Comparison of ENCODE assay signal across 10 cellular contexts in genomic region chr10:113273151-113273876, GRCh38.
DNase-seq lines count a peak whose midpoint lies in the region; TF ChIP-seq lines count a peak whose summit lies in the region.
"Had no signal": no experiment of that assay in that cellular context is flagged by ENCODE, and none has a peak within 500 bp of the region (broad histone marks: within the 10 kb centered on the region; RNA-seq: fewer than 3 reads in every experiment).

No MANE protein-coding gene starts in this region.

- H3K27ac ChIP-seq in BLaER1, result peak overlapping the region; percentile 73
- H3K27ac ChIP-seq: neutrophil, SJCRH30 had no signal

- no peaks in the 10 kb centered on the region for H4K20me1 ChIP-seq in BLaER1

- H3K9ac ChIP-seq in BLaER1, result peak overlapping the region; percentile 59; the same call in 1 of the 2 replicates

- peaks cover 9% of the 10 kb centered on the region for H3K36me3 Mint-ChIP-seq in glutamatergic neuron (ENCODE audit: unreplicated experiment)

- H3K27me3 Mint-ChIP-seq in glutamatergic neuron (ENCODE audit: unreplicated experiment), result peaks cover 9% of the 10 kb centered on the region

- peaks cover 37% of the 10 kb centered on the region for H3K9me3 ChIP-seq in BLaER1
- H3K9me3 ChIP-seq: neutrophil, SJCRH30 had no signal

- H3K27me3 ChIP-seq in BLaER1, result no peaks in the 10 kb centered on the region
- H3K27me3 ChIP-seq: neutrophil, SJCRH30 had no signal

- TF ChIP-seq CTCF in glutamatergic neuron (IDR thresholded peaks at IDR 0.05; ENCODE audit: partially characterized antibody, unreplicated experiment), result no peak

- no peak overlapping the region for H3K4me3 ChIP-seq in BLaER1
- H3K4me3 ChIP-seq: SJCRH30 had no signal

- H3K36me3 ChIP-seq in BLaER1, result no peaks in the 10 kb centered on the region
- H3K36me3 ChIP-seq: neutrophil, SJCRH30 had no signal

- H3K9me3 Mint-ChIP-seq in glutamatergic neuron (ENCODE audit: unreplicated experiment), result peaks cover 7% of the 10 kb centered on the region

- peak overlapping the region; percentile 64 for H3K4me2 ChIP-seq in BLaER1

- H3K4me3 Mint-ChIP-seq in glutamatergic neuron (ENCODE audit: unreplicated experiment), result peak overlapping the region; percentile 53

- peaks cover 23% of the 10 kb centered on the region for H3K4me1 ChIP-seq in BLaER1
- H3K4me1 ChIP-seq: SJCRH30 had no signal

- peak overlapping the region; percentile 48 for H3K27ac Mint-ChIP-seq in glutamatergic neuron (ENCODE audit: unreplicated experiment)

- H3K4me1 Mint-ChIP-seq in glutamatergic neuron (ENCODE audit: low read depth, unreplicated experiment), result peaks cover 18% of the 10 kb centered on the region

- peak; percentile 29 for DNase-seq in SKM-1 treated with dmso at 0.1 percent for 144 hours (lab: John Stamatoyannopoulos, UW; ENCODE audit: unreplicated experiment)
- DNase-seq in glutamatergic neuron, result peak; percentile 26
- DNase-seq in occipital lobe (lab: John Stamatoyannopoulos, UW), result peak; percentile 53
- DNase-seq in central memory CD4-positive, alpha-beta T cell, result no peak
- DNase-seq in activated CD4-positive, alpha-beta T cell treated with anti-CD3 and anti-CD28 coated beads for 4 hours, result no peak
- DNase-seq in GOT3 (lab: John Stamatoyannopoulos, UW), result no peak
- no peak for DNase-seq in stimulated activated CD4-positive, alpha-beta T cell treated with anti-CD3 and anti-CD28 coated beads, Interleukin-1b, Interleukin-23, amount 100 ng/mL, for 48 hours

Comparison
In these comparisons a context has a peak if more than half of its experiments do, and no peak if none do; other contexts are left out.
1. DNase-seq: peak in SKM-1 treated with dmso at 0.1 percent for 144 hours (single experiment), glutamatergic neuron (single experiment) and occipital lobe (single experiment); none in central memory CD4-positive, alpha-beta T cell (single experiment), activated CD4-positive, alpha-beta T cell treated with anti-CD3 and anti-CD28 coated beads for 4 hours (0 of 2), GOT3 (single experiment) and stimulated activated CD4-positive, alpha-beta T cell treated with anti-CD3 and anti-CD28 coated beads, Interleukin-1b, Interleukin-23, amount 100 ng/mL, for 48 hours (single experiment).